ENCODE assay signal across 25 cellular contexts in genomic region chr2:225165052-225165451, GRCh38.
DNase-seq lines count a peak whose midpoint lies in the region; ATAC-seq and TF ChIP-seq lines count a peak whose summit lies in the region.
"Had no signal": no experiment of that assay in that cellular context is flagged by ENCODE, and none has a peak within 500 bp of the region (broad histone marks: within the 10 kb centered on the region; RNA-seq: fewer than 3 reads in every experiment).

No MANE protein-coding gene starts in this region.

- WGBS in mesenchymal stem cell: 30% methylated on average over 2 of the region's 2 CpGs

- no peaks in the 10 kb centered on the region for H3K79me2 ChIP-seq in MM.1S (ENCODE audit: low read length)

- peak; percentile 56 for DNase-seq in AG20443 (ENCODE audit: low spot score)
- peak; percentile 26 for DNase-seq in HT1080 (ENCODE audit: low read depth)
- peak; percentile 29 for DNase-seq in astrocyte of the spinal cord (ENCODE audit: low read depth, low spot score)
- peak; percentile 22 for DNase-seq in mesenchymal stem cell
- no peak for DNase-seq in MM.1S
- no peak for DNase-seq in NOMO-1 treated with DMSO at 0.1 percent for 48 hours (lab: John Stamatoyannopoulos, UW; ENCODE audit: unreplicated experiment)
- DNase-seq: activated CD8-positive, alpha-beta T cell treated with anti-CD3 and anti-CD28 coated beads, Interleukin-2, amount 10 ng/mL, durations not matched to agents 7 days and 5 days; activated T-cell treated with anti-CD3 and anti-CD28 coated beads, Interleukin-2, amount 50 U/mL, for 4 hours; Caco-2; dermis blood vessel endothelial cell; heart right ventricle; MG63; NCI-H146; NCI-H748 treated with DMSO at 0.1 percent for 48 hours; occipital lobe; PC-9; T-helper 9 cell had no signal

- no peak overlapping the region for H2BK120ac ChIP-seq in mesenchymal stem cell (ENCODE audit: low read depth, low read length)

- no peak overlapping the region for H3K23ac ChIP-seq in mesenchymal stem cell (ENCODE audit: low read length in 2 of 2)

- no peaks in the 10 kb centered on the region for H3K4me1 ChIP-seq in mesenchymal stem cell (ENCODE audit: control insufficient read depth, insufficient read depth, low read depth, low read length)
- no peaks in the 10 kb centered on the region for H3K4me1 ChIP-seq in MM.1S (ENCODE audit: low read length)
- H3K4me1 ChIP-seq: Caco-2, heart right ventricle, tibial nerve had no signal

- H3K36me3 ChIP-seq in mesenchymal stem cell (ENCODE audit: control insufficient read depth in 1 of 2, insufficient read depth in 2 of 2, low read depth in 1 of 2, low read length in 2 of 2) (no peaks in the 10 kb centered on the region), MM.1S (replicated peaks; ENCODE audit: insufficient read depth, low read length) (no peaks in the 10 kb centered on the region)
- H3K36me3 ChIP-seq: heart right ventricle, MG63, tibial nerve had no signal

- no peaks in the 10 kb centered on the region for H4K20me1 ChIP-seq in MM.1S (ENCODE audit: insufficient read depth, low read length)

- no peak overlapping the region for H2BK5ac ChIP-seq in mesenchymal stem cell (ENCODE audit: low read depth, low read length, poor library complexity, severe bottlenecking)

- H3K27ac ChIP-seq in mesenchymal stem cell (ENCODE audit: low read length, poor library complexity, severe bottlenecking) (no peak overlapping the region), MM.1S (ENCODE audit: low read length) (no peak overlapping the region)
- H3K27ac ChIP-seq: heart right ventricle, PC-9, tibial nerve had no signal

- no peak overlapping the region for H2AFZ ChIP-seq in mesenchymal stem cell (ENCODE audit: low read depth, low read length)
- no peak overlapping the region for H2AFZ ChIP-seq in MM.1S (ENCODE audit: low read length)
- H2AFZ ChIP-seq: GM23338, PC-9 had no signal

- H3K4me2 ChIP-seq in mesenchymal stem cell (ENCODE audit: low read length, poor library complexity, severe bottlenecking) (no peak overlapping the region), MM.1S (ENCODE audit: low read depth, low read length) (no peak overlapping the region)
- H3K4me2 ChIP-seq: GM23338, PC-9 had no signal

- H3K9ac ChIP-seq in mesenchymal stem cell (ENCODE audit: low read length) (peak overlapping the region; percentile 1), MM.1S (ENCODE audit: low read length) (no peak overlapping the region)

- H4K8ac ChIP-seq in mesenchymal stem cell (ENCODE audit: low read length): no peak overlapping the region

- H3K4me3 ChIP-seq in astrocyte of the spinal cord (ENCODE audit: low read depth, low read length): no peak overlapping the region
- H3K4me3 ChIP-seq in mesenchymal stem cell (ENCODE audit: insufficient read depth in 1 of 2, low read depth in 1 of 2, low read length in 2 of 2): peak overlapping the region in 1 of 2 experiments; percentile 55
- no peak overlapping the region for H3K4me3 ChIP-seq in MM.1S (ENCODE audit: low read length)
- H3K4me3 ChIP-seq: GM23338, heart right ventricle, MG63, PC-9, tibial nerve had no signal

- H3K4ac ChIP-seq in mesenchymal stem cell (ENCODE audit: low read depth in 1 of 2, low read length in 2 of 2): no peak overlapping the region

- H3K9me3 ChIP-seq in mesenchymal stem cell (ENCODE audit: control insufficient read depth, low read length): no peaks in the 10 kb centered on the region
- H3K9me3 ChIP-seq in MM.1S (replicated peaks; ENCODE audit: insufficient read depth, low read length): no peaks in the 10 kb centered on the region
- H3K9me3 ChIP-seq: Caco-2, heart right ventricle, MG63, tibial nerve had no signal

- H3K27me3 ChIP-seq in mesenchymal stem cell (ENCODE audit: control insufficient read depth in 1 of 2, insufficient read depth in 1 of 2, low read length in 2 of 2) (peaks cover 0 to 28% of the 10 kb centered on the region in 2 experiments), MM.1S (replicated peaks; ENCODE audit: insufficient read depth, low read length) (no peaks in the 10 kb centered on the region)
- H3K27me3 ChIP-seq: heart right ventricle, MG63, tibial nerve had no signal

- no peaks in the 10 kb centered on the region for H3F3A ChIP-seq in MM.1S (ENCODE audit: insufficient read depth, low read length)

- no peak overlapping the region for H2AK5ac ChIP-seq in mesenchymal stem cell (ENCODE audit: low read length, severe bottlenecking)

- H3K14ac ChIP-seq in mesenchymal stem cell (ENCODE audit: low read length in 2 of 2): no peak overlapping the region

- ATAC-seq in HG03520 (IDR thresholded peaks at IDR 0.05; ENCODE audit: unreplicated experiment) (no peak), GM21723 (IDR thresholded peaks at IDR 0.05; ENCODE audit: unreplicated experiment) (no peak)
- ATAC-seq: activated CD4-positive, CD25-positive, alpha-beta regulatory T cell treated with anti-CD3 and anti-CD28 coated beads, Interleukin-2, amount 50 U/mL, for 24 hours; activated CD8-positive, alpha-beta T cell treated with anti-CD3 and anti-CD28 coated beads, Interleukin-2, amount 10 ng/mL, durations not matched to agents 7 days and 5 days; activated naive CD4-positive, alpha-beta T cell treated with anti-CD3 and anti-CD28 coated beads, Interleukin-2, amount 50 U/mL, for 72 hours; activated T-cell treated with anti-CD3 and anti-CD28 coated beads, Interleukin-2, amount 50 U/mL, for 4 hours; GM23338; heart right ventricle; right cardiac atrium; stimulated activated memory B cell treated with anti-CD40 and anti-IgM and Interleukin-4, amounts not matched to agents 10 μg/mL and 1 μg/mL and 100 μg/mL, for 72 hours had no signal

- no peak overlapping the region for H4K91ac ChIP-seq in mesenchymal stem cell (ENCODE audit: low read length)

- peak overlapping the region; percentile 36 for H2BK15ac ChIP-seq in mesenchymal stem cell (ENCODE audit: low read depth, poor library complexity, severe bottlenecking)

- in situ Hi-C loops in astrocyte of the spinal cord (cut with HindIII; ENCODE audit: low sequenced_read_pairs): no loop called here

- H3K18ac ChIP-seq in mesenchymal stem cell (ENCODE audit: low read depth in 1 of 2, low read length in 2 of 2): peak overlapping the region in 1 of 2 experiments; percentile 3

- H2BK12ac ChIP-seq in mesenchymal stem cell (ENCODE audit: low read length in 2 of 2): no peak overlapping the region

- TF ChIP-seq CTCF in astrocyte of the spinal cord (IDR thresholded peaks at IDR 0.05; ENCODE audit: low read depth, low read length): no peak
- TF ChIP-seq CTCF in MM.1S (IDR thresholded peaks at IDR 0.05; ENCODE audit: low read length): no peak

- H3K79me1 ChIP-seq in mesenchymal stem cell (replicated peaks; ENCODE audit: low read length, poor library complexity, severe bottlenecking): no peaks in the 10 kb centered on the region

- no peaks in the 10 kb centered on the region for H3K9me2 ChIP-seq in MM.1S (replicated peaks; ENCODE audit: insufficient read depth, low read length)

Comparison
In these comparisons a context has a peak if more than half of its experiments do, and no peak if none do; other contexts are left out.
1. DNase-seq: peak in AG20443 (single experiment), HT1080 (single experiment), astrocyte of the spinal cord (single experiment) and mesenchymal stem cell (single experiment); none in MM.1S (single experiment) and NOMO-1 treated with DMSO at 0.1 percent for 48 hours (single experiment).